Comparison of ENCODE assay signal across 1 cellular context in genomic region chr12:52231305-52232232, GRCh38.
TF ChIP-seq lines count a peak whose summit lies in the region.

No MANE protein-coding gene starts in this region.

TF ChIP-seq in H1, 55 proteins besides CTCF, POLR2A, EP300 and RAD21:
- TF ChIP-seq NANOG (IDR thresholded peaks at IDR 0.05; ENCODE audit: insufficient read depth, low read depth, low read length, poor library complexity, severe bottlenecking) (no peak), FOSL1 (IDR thresholded peaks at IDR 0.05; ENCODE audit: insufficient read depth, low read depth, low read length) (no peak), HDAC2 (IDR thresholded peaks at IDR 0.05; ENCODE audit: borderline replicate concordance in 1 of 2, low read depth in 2 of 2, low read length in 2 of 2) (no peak), CEBPB (IDR thresholded peaks at IDR 0.05; ENCODE audit: low read depth, low read length) (no peak), SP1 (IDR thresholded peaks at IDR 0.05; ENCODE audit: low read depth, low read length) (no peak), BCL11A (IDR thresholded peaks at IDR 0.05; ENCODE audit: low read depth in 2 of 2, low read length in 2 of 2) (no peak), POU5F1 (IDR thresholded peaks at IDR 0.05; ENCODE audit: low read depth, low read length) (no peak), MAFK (IDR thresholded peaks at IDR 0.05; ENCODE audit: low read depth, low read length) (no peak), SIX5 (IDR thresholded peaks at IDR 0.05; ENCODE audit: low read depth, low read length) (no peak), CTBP2 (IDR thresholded peaks at IDR 0.05; ENCODE audit: borderline replicate concordance, insufficient read depth, insufficient read length, low read length) (no peak), TBP (IDR thresholded peaks at IDR 0.05; ENCODE audit: low read depth, low read length) (no peak), CREB1 (IDR thresholded peaks at IDR 0.05) (no peak), RNF2 (IDR thresholded peaks at IDR 0.05; ENCODE audit: borderline replicate concordance, low read depth, low read length, missing control alignments, poor library complexity, severe bottlenecking) (no peak), POLR2AphosphoS5 (IDR thresholded peaks at IDR 0.05; ENCODE audit: low read depth, low read length) (no peak), CHD1 (IDR thresholded peaks at IDR 0.05; ENCODE audit: low read depth, low read length) (no peak)
